35 cellular contexts compared by ENCODE assay signal in genomic region chr5:58838732-58839131, GRCh38.
"Had no signal": no experiment of that assay in that cellular context is flagged by ENCODE, and none has a peak within 500 bp of the region (broad histone marks: within the 10 kb centered on the region; RNA-seq: fewer than 3 reads in every experiment).

No MANE protein-coding gene starts in this region.

- H3K27me3 ChIP-seq: MG63 had no signal

- DNase-seq: Kasumi-1, MG63, MM.1S, MV-4-11, NCI-H1048, NCI-H1092, NCI-H1092 treated with DMSO at 0.1 percent for 48 hours, NCI-H1105, NCI-H1105 treated with DMSO at 0.1 percent for 48 hours, NCI-H1417, NCI-H1417 treated with DMSO at 0.1 percent for 48 hours, NCI-H1436, NCI-H1436 treated with DMSO at 0.1 percent for 48 hours, NCI-H146, NCI-H1694, NCI-H1694 treated with DMSO at 0.1 percent for 48 hours, NCI-H187, NCI-H187 treated with DMSO at 0.1 percent for 48 hours, NCI-H1930, NCI-H2029, NCI-H2029 treated with DMSO at 0.1 percent for 48 hours, NCI-H2081, NCI-H2081 treated with DMSO at 0.1 percent for 48 hours, NCI-H2107, NCI-H2171, NCI-H2171 treated with DMSO at 0.1 percent for 48 hours, NCI-H2227 treated with DMSO at 0.1 percent for 48 hours, NCI-H226, NCI-H345, NCI-H446, NCI-H446 treated with DMSO at 0.1 percent for 48 hours, NCI-H510A, NCI-H510A treated with DMSO at 0.1 percent for 48 hours, NCI-H524, NCI-H524 treated with DMSO at 0.1 percent for 48 hours had no signal

- H3K36me3 ChIP-seq: MG63 had no signal

- H3K4me3 ChIP-seq: MG63 had no signal

- H3K9me3 ChIP-seq: MG63 had no signal
